Comparison of ENCODE assay signal across 28 cellular contexts in the genomic region with DNA sequence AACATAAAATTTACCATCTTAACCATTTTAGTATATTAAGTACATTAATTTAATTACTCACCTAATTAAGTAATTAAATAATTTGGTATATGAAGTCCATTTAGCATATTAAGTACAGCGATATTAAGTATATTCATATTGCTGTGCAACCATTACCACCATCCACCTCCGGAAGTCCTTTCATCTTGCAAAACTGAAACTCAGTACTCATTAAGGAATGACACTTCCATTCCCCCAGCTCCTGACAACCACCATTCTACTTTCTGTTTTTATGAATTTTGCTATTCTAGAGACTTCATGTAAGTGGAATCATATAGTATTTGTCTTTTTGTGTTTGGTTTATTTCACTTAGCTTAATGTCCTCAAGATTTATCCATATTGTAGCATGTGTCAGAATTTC.
DNase-seq lines count a peak whose midpoint lies in the region; ATAC-seq and TF ChIP-seq lines count a peak whose summit lies in the region.
"Had no signal": no experiment of that assay in that cellular context is flagged by ENCODE, and none has a peak within 500 bp of the region (broad histone marks: within the 10 kb centered on the region; RNA-seq: fewer than 3 reads in every experiment).

No MANE protein-coding gene starts in this region.

- H4K20me1 ChIP-seq in MM.1S (ENCODE audit: insufficient read depth, low read length), result no peaks in the 10 kb centered on the region
- no peaks in the 10 kb centered on the region for H4K20me1 ChIP-seq in mammary epithelial cell (ENCODE audit: insufficient read depth, low read length)

- H3K27me3 ChIP-seq in MM.1S (replicated peaks; ENCODE audit: insufficient read depth, low read length) (no peaks in the 10 kb centered on the region), mammary epithelial cell (ENCODE audit: insufficient read depth, low read length) (no peaks in the 10 kb centered on the region)
- H3K27me3 ChIP-seq: hepatocyte, neural progenitor cell, pancreas, upper lobe of left lung had no signal

- no peak overlapping the region for H2AFZ ChIP-seq in MM.1S (ENCODE audit: low read length)
- no peak overlapping the region for H2AFZ ChIP-seq in mammary epithelial cell (ENCODE audit: low read depth, low read length)
- H2AFZ ChIP-seq: GM23338, hepatocyte, neural progenitor cell had no signal

- BruUV-seq in mammary epithelial cell (replicated peaks; lab: Mats Ljungman, UMichigan), result no TSS peak

- no peak overlapping the region for H3K9ac ChIP-seq in MM.1S (ENCODE audit: low read length)
- no peak overlapping the region for H3K9ac ChIP-seq in mammary epithelial cell (ENCODE audit: insufficient read depth, low read length)
- H3K9ac ChIP-seq: neural progenitor cell had no signal

- H3K36me3 Mint-ChIP-seq in activated T-cell treated with anti-CD3 and anti-CD28 coated beads, Interleukin-2, amount 50 U/mL, for 4 hours (ENCODE audit: insufficient read depth), result no peaks in the 10 kb centered on the region
- H3K36me3 Mint-ChIP-seq in stimulated activated effector memory CD8-positive, alpha-beta T cell treated with anti-CD3 and anti-CD28 coated beads, Interleukin-12 subunit alpha, Interleukin-12 subunit beta, amount 100 ng/mL, for 72 hours, result no peaks in the 10 kb centered on the region

- CTCF ChIA-PET in mammary epithelial cell (lab: Charles Lee; ENCODE audit: low non-redundant PET), result no interaction called here

- H3K4me3 ChIP-seq in MM.1S (ENCODE audit: low read length) (no peak overlapping the region), mammary epithelial cell (replicated peaks in 1 of 3; ENCODE audit: insufficient read depth in 1 of 3, low read depth in 2 of 3, low read length in 3 of 3) (no peak overlapping the region)
- H3K4me3 ChIP-seq: GM23338, hepatocyte, neural progenitor cell, pancreas, upper lobe of left lung had no signal

- H3K9me3 ChIP-seq in MM.1S (replicated peaks; ENCODE audit: insufficient read depth, low read length) (no peaks in the 10 kb centered on the region), mammary epithelial cell (replicated peaks; ENCODE audit: insufficient read depth, low read length) (peaks cover 5% of the 10 kb centered on the region)
- H3K9me3 ChIP-seq: pancreas had no signal

- H3K9me3 Mint-ChIP-seq in activated T-cell treated with anti-CD3 and anti-CD28 coated beads, Interleukin-2, amount 50 U/mL, for 4 hours, result peaks cover 11% of the 10 kb centered on the region
- peaks cover 11% of the 10 kb centered on the region for H3K9me3 Mint-ChIP-seq in stimulated activated effector memory CD8-positive, alpha-beta T cell treated with anti-CD3 and anti-CD28 coated beads, Interleukin-12 subunit alpha, Interleukin-12 subunit beta, amount 100 ng/mL, for 72 hours

- no peaks in the 10 kb centered on the region for H3K36me3 ChIP-seq in MM.1S (replicated peaks; ENCODE audit: insufficient read depth, low read length)
- no peaks in the 10 kb centered on the region for H3K36me3 ChIP-seq in mammary epithelial cell (ENCODE audit: insufficient read depth, low read length)
- H3K36me3 ChIP-seq: neural progenitor cell, pancreas, upper lobe of left lung had no signal

- H3K9me2 ChIP-seq in MM.1S (replicated peaks; ENCODE audit: insufficient read depth, low read length), result no peaks in the 10 kb centered on the region

- H3K79me2 ChIP-seq in MM.1S (ENCODE audit: low read length) (no peaks in the 10 kb centered on the region), mammary epithelial cell (ENCODE audit: insufficient read depth, low read length) (no peaks in the 10 kb centered on the region)
- H3K79me2 ChIP-seq: hepatocyte had no signal

- peaks cover 4% of the 10 kb centered on the region for H3K4me1 Mint-ChIP-seq in activated T-cell treated with anti-CD3 and anti-CD28 coated beads, Interleukin-2, amount 50 U/mL, for 4 hours (ENCODE audit: low read depth)
- peaks cover 3% of the 10 kb centered on the region for H3K4me1 Mint-ChIP-seq in stimulated activated effector memory CD8-positive, alpha-beta T cell treated with anti-CD3 and anti-CD28 coated beads, Interleukin-12 subunit alpha, Interleukin-12 subunit beta, amount 100 ng/mL, for 72 hours
- H3K4me1 Mint-ChIP-seq: GM23338; neural progenitor cell; stimulated activated memory B cell treated with anti-CD40 and anti-IgM and Interleukin-4, amounts not matched to agents 10 μg/mL and 1 μg/mL and 100 μg/mL, for 72 hours had no signal

- 93% methylated on average over 2 of the region's 2 CpGs for WGBS in mammary epithelial cell (ENCODE audit: low coverage, missing lambda C conversion rate)

- ATAC-seq in activated T-cell treated with anti-CD3 and anti-CD28 coated beads, Interleukin-2, amount 50 U/mL, for 4 hours, result peak; percentile 60 to 63
- ATAC-seq in GM19455 (IDR thresholded peaks at IDR 0.05; ENCODE audit: unreplicated experiment) (peak; percentile 48), GM19397 (IDR thresholded peaks at IDR 0.05; ENCODE audit: unreplicated experiment) (no peak)
- peak; percentile 85 for ATAC-seq in stimulated activated effector memory CD8-positive, alpha-beta T cell treated with anti-CD3 and anti-CD28 coated beads, Interleukin-12 subunit alpha, Interleukin-12 subunit beta, amount 100 ng/mL, for 72 hours
- ATAC-seq: GM23338; left cardiac atrium; pancreas; stimulated activated memory B cell treated with anti-CD40 and anti-IgM and Interleukin-4, amounts not matched to agents 10 μg/mL and 1 μg/mL and 100 μg/mL, for 72 hours had no signal

- H3K27me3 Mint-ChIP-seq in activated T-cell treated with anti-CD3 and anti-CD28 coated beads, Interleukin-2, amount 50 U/mL, for 4 hours (ENCODE audit: low read depth), result no peaks in the 10 kb centered on the region

- in situ Hi-C loops in mammary epithelial cell (cut with MboI; ENCODE audit: low sequenced_read_pairs in 2 of 2), result no loop called here

- no peak overlapping the region for H3K4me2 ChIP-seq in MM.1S (ENCODE audit: low read depth, low read length)
- no peak overlapping the region for H3K4me2 ChIP-seq in mammary epithelial cell (ENCODE audit: insufficient read depth, low read depth, low read length)
- H3K4me2 ChIP-seq: GM23338, hepatocyte, neural progenitor cell had no signal

- H3K27ac Mint-ChIP-seq in stimulated activated effector memory CD8-positive, alpha-beta T cell treated with anti-CD3 and anti-CD28 coated beads, Interleukin-12 subunit alpha, Interleukin-12 subunit beta, amount 100 ng/mL, for 72 hours, result no peak overlapping the region
- H3K27ac Mint-ChIP-seq: activated CD4-positive, alpha-beta memory T cell treated with anti-CD3 and anti-CD28 coated beads, Interleukin-2, amount 10 ng/mL, durations not matched to agents 7 days and 5 days; activated naive CD8-positive, alpha-beta T cell treated with anti-CD3 and anti-CD28 coated beads for 36 hours; GM23338; neural progenitor cell; T-helper 2 cell treated with Interferon-gamma antibody and Interleukin-4, amounts not matched to agents 5 μg/mL and 100 μg/mL, for 36 hours had no signal

- intact Hi-C loops in mammary epithelial cell (cut with micrococcal nuclease), result no loop called here

- H3K27ac ChIP-seq in MM.1S (ENCODE audit: low read length) (no peak overlapping the region), mammary epithelial cell (ENCODE audit: insufficient read depth, low read depth, low read length) (no peak overlapping the region)
- H3K27ac ChIP-seq: C4-2B, epithelial cell of prostate, hepatocyte, neural progenitor cell, pancreas, upper lobe of left lung had no signal

- TF ChIP-seq CTCF in MM.1S (IDR thresholded peaks at IDR 0.05; ENCODE audit: low read length), result no peak
- no peak for TF ChIP-seq CTCF in mammary epithelial cell (conservative IDR thresholded peaks at IDR 0.05 in 1 of 2, IDR thresholded peaks at IDR 0.05 in 1 of 2; ENCODE audit: extremely low read depth in 1 of 2, insufficient read depth in 1 of 2, low read depth in 1 of 2, low read length in 2 of 2)

- H3K4me1 ChIP-seq in MM.1S (ENCODE audit: low read length), result peaks cover 14% of the 10 kb centered on the region
- peaks cover under 1% of the 10 kb centered on the region for H3K4me1 ChIP-seq in mammary epithelial cell (ENCODE audit: insufficient read depth, low read length)
- H3K4me1 ChIP-seq: neural progenitor cell, pancreas, upper lobe of left lung had no signal

- H3K4me3 Mint-ChIP-seq in activated T-cell treated with anti-CD3 and anti-CD28 coated beads, Interleukin-2, amount 50 U/mL, for 4 hours, result no peak overlapping the region
- no peak overlapping the region for H3K4me3 Mint-ChIP-seq in stimulated activated effector memory CD8-positive, alpha-beta T cell treated with anti-CD3 and anti-CD28 coated beads, Interleukin-12 subunit alpha, Interleukin-12 subunit beta, amount 100 ng/mL, for 72 hours
- H3K4me3 Mint-ChIP-seq: activated CD4-positive, alpha-beta memory T cell treated with anti-CD3 and anti-CD28 coated beads, Interleukin-2, amount 10 ng/mL, durations not matched to agents 7 days and 5 days; activated naive CD8-positive, alpha-beta T cell treated with anti-CD3 and anti-CD28 coated beads for 36 hours; GM23338; neural progenitor cell; stimulated activated memory B cell treated with anti-CD40 and anti-IgM and Interleukin-4, amounts not matched to agents 10 μg/mL and 1 μg/mL and 100 μg/mL, for 72 hours; T-helper 2 cell treated with Interferon-gamma antibody and Interleukin-4, amounts not matched to agents 5 μg/mL and 100 μg/mL, for 36 hours had no signal

- H3F3A ChIP-seq in MM.1S (ENCODE audit: insufficient read depth, low read length), result no peaks in the 10 kb centered on the region; the same call in 1 of the 2 replicates

- dilution Hi-C loops in mammary epithelial cell (cut with HindIII; ENCODE audit: low sequenced_read_pairs), result no loop called here

- no peak for DNase-seq in activated T-cell treated with anti-CD3 and anti-CD28 coated beads, Interleukin-2, amount 50 U/mL, for 4 hours
- DNase-seq in activated T-cell treated with anti-CD3 and anti-CD28 coated beads for 4 hours, result no peak
- DNase-seq in MM.1S, result peak; percentile 40
- DNase-seq in stimulated activated effector memory CD8-positive, alpha-beta T cell treated with anti-CD3 and anti-CD28 coated beads, Interleukin-12 subunit alpha, Interleukin-12 subunit beta, amount 100 ng/mL, for 72 hours (ENCODE audit: low spot score in 2 of 2), result no peak
- no peak for DNase-seq in mucosa of gallbladder (ENCODE audit: low spot score)
- DNase-seq in mammary epithelial cell, result no peak
- DNase-seq: activated CD4-positive, alpha-beta memory T cell treated with anti-CD3 and anti-CD28 coated beads, Interleukin-2, amount 10 ng/mL, durations not matched to agents 7 days and 5 days; activated CD4-positive, CD25-positive, alpha-beta regulatory T cell treated with anti-CD3 and anti-CD28 coated beads, Interleukin-2, amount 50 U/mL, for 72 hours; activated gamma-delta T cell; activated naive CD8-positive, alpha-beta T cell treated with anti-CD3 and anti-CD28 coated beads for 36 hours; aorta; DMS79; effector CD4-positive, alpha-beta T cell; left cardiac atrium; NCI-H1048; NCI-H1694; NCI-H82; pancreas; upper lobe of left lung had no signal
